Comparison of ENCODE assay signal across 1 cellular context in the genomic region with DNA sequence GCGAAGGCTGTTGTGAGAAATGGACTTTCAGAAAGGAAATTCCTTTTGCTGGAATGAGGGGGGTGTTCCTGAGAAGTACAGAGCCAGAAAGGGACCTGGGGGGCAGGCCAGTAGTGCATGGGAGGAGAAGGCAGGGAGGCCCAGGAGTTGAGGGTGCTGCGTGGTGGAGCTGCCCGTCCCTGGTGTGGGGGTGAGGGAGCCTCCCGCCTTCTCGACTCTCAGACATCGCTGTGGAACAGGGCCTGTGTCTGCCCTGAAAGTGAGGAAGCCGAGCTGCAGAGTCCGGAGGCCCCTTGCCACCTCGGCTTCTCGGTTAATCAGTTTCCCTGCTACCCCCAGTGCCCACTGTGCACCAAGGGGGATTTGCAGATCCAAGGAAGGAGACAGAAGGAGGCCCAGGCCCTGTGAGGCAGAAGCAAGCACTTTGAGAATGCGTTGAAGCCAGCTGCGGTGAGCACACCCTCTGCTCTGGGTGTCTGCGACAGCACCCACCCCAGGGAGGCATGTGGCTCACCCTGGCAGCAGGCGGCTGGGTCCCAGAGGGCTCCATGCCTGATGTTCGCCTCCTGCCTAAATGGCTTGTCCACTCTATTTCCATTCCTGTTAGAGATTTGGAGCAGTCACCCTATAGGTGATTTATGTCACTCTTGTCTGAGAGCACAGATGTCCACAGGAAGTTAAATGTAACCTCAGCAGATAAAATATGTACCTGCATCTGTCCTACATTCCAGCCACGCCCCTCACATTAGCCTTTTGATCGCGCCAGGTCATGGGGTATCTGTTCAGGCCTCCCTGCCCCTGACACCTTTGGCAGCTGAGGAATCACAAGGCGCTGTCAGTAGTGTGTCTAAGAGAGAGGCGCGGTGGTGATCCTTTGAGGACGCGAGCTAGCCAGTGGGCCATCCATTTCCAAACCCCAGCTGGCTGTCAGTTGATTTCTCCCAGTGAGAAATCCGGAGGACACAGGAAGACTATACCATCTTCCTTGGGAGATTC.
TF ChIP-seq lines count a peak whose summit lies in the region.

No MANE protein-coding gene starts in this region.

TF ChIP-seq in HepG2, 621 proteins besides CTCF, POLR2A, EP300 and RAD21:
- no peak for TF ChIP-seq MTF1 (CRISPR knock-in tag; IDR thresholded peaks at IDR 0.05)
- TF ChIP-seq SMARCC2 (IDR thresholded peaks at IDR 0.05), result no peak
- TF ChIP-seq KDM2A (CRISPR knock-in tag; IDR thresholded peaks at IDR 0.05; ENCODE audit: borderline replicate concordance, low read depth), result no peak
- TF ChIP-seq ZNF333 (CRISPR knock-in tag; IDR thresholded peaks at IDR 0.05; ENCODE audit: borderline replicate concordance), result 0 out of 2 replicates have a peak, but pooled peaks have one; percentile 5
- peak; percentile 91; the same call in 1 of the 2 replicates for TF ChIP-seq ZNF224 (CRISPR knock-in tag; IDR thresholded peaks at IDR 0.05)
- TF ChIP-seq, protein P1, sequence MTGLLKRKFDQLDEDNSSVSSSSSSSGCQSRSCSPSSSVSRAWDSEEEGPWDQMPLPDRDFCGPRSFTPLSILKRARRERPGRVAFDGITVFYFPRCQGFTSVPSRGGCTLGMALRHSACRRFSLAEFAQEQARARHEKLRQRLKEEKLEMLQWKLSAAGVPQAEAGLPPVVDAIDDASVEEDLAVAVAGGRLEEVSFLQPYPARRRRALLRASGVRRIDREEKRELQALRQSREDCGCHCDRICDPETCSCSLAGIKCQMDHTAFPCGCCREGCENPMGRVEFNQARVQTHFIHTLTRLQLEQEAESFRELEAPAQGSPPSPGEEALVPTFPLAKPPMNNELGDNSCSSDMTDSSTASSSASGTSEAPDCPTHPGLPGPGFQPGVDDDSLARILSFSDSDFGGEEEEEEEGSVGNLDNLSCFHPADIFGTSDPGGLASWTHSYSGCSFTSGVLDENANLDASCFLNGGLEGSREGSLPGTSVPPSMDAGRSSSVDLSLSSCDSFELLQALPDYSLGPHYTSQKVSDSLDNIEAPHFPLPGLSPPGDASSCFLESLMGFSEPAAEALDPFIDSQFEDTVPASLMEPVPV (CRISPR knock-in tag; IDR thresholded peaks at IDR 0.05), result no peak
- 0 out of 2 replicates have a peak, but pooled peaks have one; percentile 10 for TF ChIP-seq MEIS1 (CRISPR knock-in tag; IDR thresholded peaks at IDR 0.05; ENCODE audit: borderline replicate concordance)
- no peak for TF ChIP-seq GABPB1 (CRISPR knock-in tag; IDR thresholded peaks at IDR 0.05)
- TF ChIP-seq ZFY (CRISPR knock-in tag; IDR thresholded peaks at IDR 0.05), result no peak
- peak; percentile 31 for TF ChIP-seq ZNF18 (CRISPR knock-in tag; IDR thresholded peaks at IDR 0.05; ENCODE audit: insufficient replicate concordance)
- 0 out of 2 replicates have a peak, but pooled peaks have one; percentile 28 for TF ChIP-seq MED1 (CRISPR knock-in tag; IDR thresholded peaks at IDR 0.05)
- TF ChIP-seq, protein P2, sequence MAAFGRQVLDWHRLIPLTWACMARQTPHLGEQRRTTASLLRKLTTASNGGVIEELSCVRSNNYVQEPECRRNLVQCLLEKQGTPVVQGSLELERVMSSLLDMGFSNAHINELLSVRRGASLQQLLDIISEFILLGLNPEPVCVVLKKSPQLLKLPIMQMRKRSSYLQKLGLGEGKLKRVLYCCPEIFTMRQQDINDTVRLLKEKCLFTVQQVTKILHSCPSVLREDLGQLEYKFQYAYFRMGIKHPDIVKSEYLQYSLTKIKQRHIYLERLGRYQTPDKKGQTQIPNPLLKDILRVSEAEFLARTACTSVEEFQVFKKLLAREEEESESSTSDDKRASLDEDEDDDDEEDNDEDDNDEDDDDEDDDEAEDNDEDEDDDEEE (CRISPR knock-in tag; IDR thresholded peaks at IDR 0.05), result 0 out of 2 replicates have a peak, but pooled peaks have one; percentile 21
- TF ChIP-seq ZC3H13 (CRISPR knock-in tag; IDR thresholded peaks at IDR 0.05), result peak; percentile 6; the same call in 1 of the 2 replicates
- 0 out of 2 replicates have a peak, but pooled peaks have one; percentile 5 for TF ChIP-seq ZBTB25 (CRISPR knock-in tag; IDR thresholded peaks at IDR 0.05)
- 0 out of 2 replicates have a peak, but pooled peaks have one; percentile 5 for TF ChIP-seq NRL (CRISPR knock-in tag; IDR thresholded peaks at IDR 0.05; ENCODE audit: borderline replicate concordance)
- 0 out of 2 replicates have a peak, but pooled peaks have one; percentile 52 for TF ChIP-seq ZNF577 (CRISPR knock-in tag; IDR thresholded peaks at IDR 0.05; ENCODE audit: borderline replicate concordance, low read depth)
- TF ChIP-seq ZNF747 (CRISPR knock-in tag; IDR thresholded peaks at IDR 0.05; ENCODE audit: borderline replicate concordance), result 0 out of 2 replicates have a peak, but pooled peaks have one; percentile 45
- 0 out of 2 replicates have a peak, but pooled peaks have one; percentile 39 for TF ChIP-seq ZNF557 (CRISPR knock-in tag; IDR thresholded peaks at IDR 0.05)
- TF ChIP-seq ZNF496 (CRISPR knock-in tag; IDR thresholded peaks at IDR 0.05; ENCODE audit: insufficient replicate concordance), result no peak
- TF ChIP-seq, protein P3, sequence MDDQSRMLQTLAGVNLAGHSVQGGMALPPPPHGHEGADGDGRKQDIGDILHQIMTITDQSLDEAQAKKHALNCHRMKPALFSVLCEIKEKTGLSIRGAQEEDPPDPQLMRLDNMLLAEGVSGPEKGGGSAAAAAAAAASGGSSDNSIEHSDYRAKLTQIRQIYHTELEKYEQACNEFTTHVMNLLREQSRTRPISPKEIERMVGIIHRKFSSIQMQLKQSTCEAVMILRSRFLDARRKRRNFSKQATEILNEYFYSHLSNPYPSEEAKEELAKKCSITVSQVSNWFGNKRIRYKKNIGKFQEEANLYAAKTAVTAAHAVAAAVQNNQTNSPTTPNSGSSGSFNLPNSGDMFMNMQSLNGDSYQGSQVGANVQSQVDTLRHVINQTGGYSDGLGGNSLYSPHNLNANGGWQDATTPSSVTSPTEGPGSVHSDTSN (CRISPR knock-in tag; IDR thresholded peaks at IDR 0.05; ENCODE audit: borderline replicate concordance), result no peak
- TF ChIP-seq ZEB1 (IDR thresholded peaks at IDR 0.05; ENCODE audit: insufficient replicate concordance, low read depth), result no peak
- 0 out of 2 replicates have a peak, but pooled peaks have one; percentile 9 for TF ChIP-seq ZBTB38 (CRISPR knock-in tag; IDR thresholded peaks at IDR 0.05)
- 0 out of 2 replicates have a peak, but pooled peaks have one; percentile 27 for TF ChIP-seq ZNF280B (CRISPR knock-in tag; IDR thresholded peaks at IDR 0.05; ENCODE audit: borderline replicate concordance)
- TF ChIP-seq FOSL1 (CRISPR knock-in tag; IDR thresholded peaks at IDR 0.05; ENCODE audit: borderline replicate concordance), result no peak
- peak; percentile 63; the same call in 1 of the 2 replicates for TF ChIP-seq TFAP4 (IDR thresholded peaks at IDR 0.05; ENCODE audit: borderline replicate concordance, low read depth)
- 0 out of 2 replicates have a peak, but pooled peaks have one; percentile 8 for TF ChIP-seq ZBTB8A (CRISPR knock-in tag; IDR thresholded peaks at IDR 0.05; ENCODE audit: borderline replicate concordance, low read depth)
- 0 out of 2 replicates have a peak, but pooled peaks have one; percentile 8 for TF ChIP-seq SRY (CRISPR knock-in tag; IDR thresholded peaks at IDR 0.05)
- TF ChIP-seq ZSCAN31 (CRISPR knock-in tag; IDR thresholded peaks at IDR 0.05; ENCODE audit: low read depth), result 0 out of 2 replicates have a peak, but pooled peaks have one; percentile 35
- 0 out of 2 replicates have a peak, but pooled peaks have one; percentile 45 for TF ChIP-seq ZNF660 (CRISPR knock-in tag; IDR thresholded peaks at IDR 0.05; ENCODE audit: borderline replicate concordance, low read depth)
- TF ChIP-seq GTF2F1 (IDR thresholded peaks at IDR 0.05; ENCODE audit: low read length), result no peak
- no peak for TF ChIP-seq ZNF17 (CRISPR knock-in tag; IDR thresholded peaks at IDR 0.05)
- TF ChIP-seq CAMTA2 (CRISPR knock-in tag; IDR thresholded peaks at IDR 0.05; ENCODE audit: borderline replicate concordance), result 0 out of 2 replicates have a peak, but pooled peaks have one; percentile 58
- TF ChIP-seq EED (CRISPR knock-in tag; IDR thresholded peaks at IDR 0.05), result peak; percentile 72; the same call in 1 of the 2 replicates
- peak; percentile 7; the same call in 1 of the 2 replicates for TF ChIP-seq ZNF605 (CRISPR knock-in tag; IDR thresholded peaks at IDR 0.05)
- no peak for TF ChIP-seq TCF12 (IDR thresholded peaks at IDR 0.05)
- TF ChIP-seq TCF12 (CRISPR knock-in tag; IDR thresholded peaks at IDR 0.05), result peak; percentile 44; the same call in 1 of the 2 replicates
- TF ChIP-seq ZNF564 (CRISPR knock-in tag; IDR thresholded peaks at IDR 0.05), result no peak
- TF ChIP-seq SIN3A (IDR thresholded peaks at IDR 0.05; ENCODE audit: borderline replicate concordance, low read depth, low read length), result 0 out of 2 replicates have a peak, but pooled peaks have one; percentile 10
- 0 out of 2 replicates have a peak, but pooled peaks have one; percentile 32 for TF ChIP-seq ELF4 (CRISPR knock-in tag; IDR thresholded peaks at IDR 0.05; ENCODE audit: borderline replicate concordance)
- TF ChIP-seq KLF12 (CRISPR knock-in tag; IDR thresholded peaks at IDR 0.05; ENCODE audit: borderline replicate concordance), result no peak
- no peak for TF ChIP-seq U2AF1 (optimal IDR thresholded peaks at IDR 0.05; ENCODE audit: low read depth, low read length)
- no peak for TF ChIP-seq U2AF2 (IDR thresholded peaks at IDR 0.05; ENCODE audit: low read depth, low read length)
- TF ChIP-seq, protein P4, sequence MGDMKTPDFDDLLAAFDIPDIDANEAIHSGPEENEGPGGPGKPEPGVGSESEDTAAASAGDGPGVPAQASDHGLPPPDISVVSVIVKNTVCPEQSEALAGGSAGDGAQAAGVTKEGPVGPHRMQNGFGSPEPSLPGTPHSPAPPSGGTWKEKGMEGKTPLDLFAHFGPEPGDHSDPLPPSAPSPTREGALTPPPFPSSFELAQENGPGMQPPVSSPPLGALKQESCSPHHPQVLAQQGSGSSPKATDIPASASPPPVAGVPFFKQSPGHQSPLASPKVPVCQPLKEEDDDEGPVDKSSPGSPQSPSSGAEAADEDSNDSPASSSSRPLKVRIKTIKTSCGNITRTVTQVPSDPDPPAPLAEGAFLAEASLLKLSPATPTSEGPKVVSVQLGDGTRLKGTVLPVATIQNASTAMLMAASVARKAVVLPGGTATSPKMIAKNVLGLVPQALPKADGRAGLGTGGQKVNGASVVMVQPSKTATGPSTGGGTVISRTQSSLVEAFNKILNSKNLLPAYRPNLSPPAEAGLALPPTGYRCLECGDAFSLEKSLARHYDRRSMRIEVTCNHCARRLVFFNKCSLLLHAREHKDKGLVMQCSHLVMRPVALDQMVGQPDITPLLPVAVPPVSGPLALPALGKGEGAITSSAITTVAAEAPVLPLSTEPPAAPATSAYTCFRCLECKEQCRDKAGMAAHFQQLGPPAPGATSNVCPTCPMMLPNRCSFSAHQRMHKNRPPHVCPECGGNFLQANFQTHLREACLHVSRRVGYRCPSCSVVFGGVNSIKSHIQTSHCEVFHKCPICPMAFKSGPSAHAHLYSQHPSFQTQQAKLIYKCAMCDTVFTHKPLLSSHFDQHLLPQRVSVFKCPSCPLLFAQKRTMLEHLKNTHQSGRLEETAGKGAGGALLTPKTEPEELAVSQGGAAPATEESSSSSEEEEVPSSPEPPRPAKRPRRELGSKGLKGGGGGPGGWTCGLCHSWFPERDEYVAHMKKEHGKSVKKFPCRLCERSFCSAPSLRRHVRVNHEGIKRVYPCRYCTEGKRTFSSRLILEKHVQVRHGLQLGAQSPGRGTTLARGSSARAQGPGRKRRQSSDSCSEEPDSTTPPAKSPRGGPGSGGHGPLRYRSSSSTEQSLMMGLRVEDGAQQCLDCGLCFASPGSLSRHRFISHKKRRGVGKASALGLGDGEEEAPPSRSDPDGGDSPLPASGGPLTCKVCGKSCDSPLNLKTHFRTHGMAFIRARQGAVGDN (CRISPR knock-in tag; IDR thresholded peaks at IDR 0.05), result peak; percentile 20; the same call in 1 of the 2 replicates
